17 cellular contexts compared by ENCODE assay signal in genomic region chr11:72609451-72609850, GRCh38.
DNase-seq lines count a peak whose midpoint lies in the region; ATAC-seq, FAIRE-seq and TF ChIP-seq lines count a peak whose summit lies in the region.
"Had no signal": no experiment of that assay in that cellular context is flagged by ENCODE, and none has a peak within 500 bp of the region (broad histone marks: within the 10 kb centered on the region; RNA-seq: fewer than 3 reads in every experiment).

No MANE protein-coding gene starts in this region.

- no peaks in the 10 kb centered on the region for H3K79me2 ChIP-seq in OCI-LY7 (ENCODE audit: insufficient read depth, low read depth, low read length)

- no peak overlapping the region for H3K4me3 Mint-ChIP-seq in endodermal cell
- no peak overlapping the region for H3K4me3 Mint-ChIP-seq in activated naive CD4-positive, alpha-beta T cell treated with anti-CD3 and anti-CD28 coated beads for 36 hours
- H3K4me3 Mint-ChIP-seq: CD4-positive, alpha-beta T cell; HFFc6 had no signal

- no peaks in the 10 kb centered on the region for H3K36me3 Mint-ChIP-seq in endodermal cell (ENCODE audit: low read depth)
- H3K36me3 Mint-ChIP-seq in activated naive CD4-positive, alpha-beta T cell treated with anti-CD3 and anti-CD28 coated beads for 36 hours (ENCODE audit: low read depth): no peaks in the 10 kb centered on the region

- H2AFZ ChIP-seq in OCI-LY7 (ENCODE audit: low read length): no peak overlapping the region

- 11% methylated on average over 8 of the region's 8 CpGs for WGBS in A549 (ENCODE audit: missing lambda C conversion rate)
- WGBS in endodermal cell (ENCODE audit: insufficient coverage in 1 of 2, insufficient read length in 1 of 2), 2 experiments: 63 to 67% methylated on average over 8 of the region's 8 CpGs

- CTCF ChIA-PET in A549 (lab: Yijun Ruan, JAX) (interaction anchor here (0.8 to 15.1 kb wide), 8 partner anchors 8 to 72 kb away, joined by 3 to 211 read pairs (median 5); no protein-coding TSS in a partner anchor), OCI-LY7 (lab: Charles Lee; ENCODE audit: unreplicated experiment) (no interaction called here)
- CTCF ChIA-PET in activated naive CD4-positive, alpha-beta T cell treated with anti-CD3 and anti-CD28 coated beads for 36 hours (lab: Charles Lee): interaction anchor here (0.6 to 1.8 kb wide), 3 partner anchors 19 to 131 kb away, joined by 3 to 9 read pairs (median 7); no protein-coding TSS in a partner anchor

- BruUV-seq in OCI-LY7 (replicated peaks; lab: Mats Ljungman, UMichigan): no TSS peak

- TF ChIP-seq CTCF in A549 (IDR thresholded peaks at IDR 0.05) (no peak), OCI-LY7 (conservative IDR thresholded peaks at IDR 0.05; ENCODE audit: low read length) (no peak), endodermal cell (conservative IDR thresholded peaks at IDR 0.05) (peak; percentile 9)

- no peaks in the 10 kb centered on the region for H3K9me3 Mint-ChIP-seq in endodermal cell
- H3K9me3 Mint-ChIP-seq in activated naive CD4-positive, alpha-beta T cell treated with anti-CD3 and anti-CD28 coated beads for 36 hours: no peaks in the 10 kb centered on the region
- H3K9me3 Mint-ChIP-seq: CD4-positive, alpha-beta T cell; HFFc6 had no signal

- H3K4me1 ChIP-seq in A549 (0 out of 3 replicates have a peak, but pooled peaks cover under 1% of the 10 kb centered on the region), OCI-LY7 (ENCODE audit: insufficient read depth, low read length, poor library complexity, severe bottlenecking) (peaks cover 9% of the 10 kb centered on the region), endodermal cell (ENCODE audit: control insufficient read depth, insufficient read depth, low read length) (no peaks in the 10 kb centered on the region)
- H3K4me1 ChIP-seq: Caco-2 had no signal

- H3K27me3 Mint-ChIP-seq in endodermal cell (ENCODE audit: insufficient read depth): peaks cover 7% of the 10 kb centered on the region
- peaks cover 13% of the 10 kb centered on the region for H3K27me3 Mint-ChIP-seq in activated naive CD4-positive, alpha-beta T cell treated with anti-CD3 and anti-CD28 coated beads for 36 hours (ENCODE audit: low read depth)

- no peaks in the 10 kb centered on the region for H3K9me2 ChIP-seq in OCI-LY7 (ENCODE audit: insufficient read depth, low read length)
- H3K9me2 ChIP-seq: SK-N-SH had no signal

- H3K4me3 ChIP-seq in A549 (no peak overlapping the region), OCI-LY7 (ENCODE audit: low read depth, low read length, poor library complexity, severe bottlenecking) (no peak overlapping the region), endodermal cell (ENCODE audit: low read length) (no peak overlapping the region)

- intact Hi-C loops in OCI-LY7 (cut with micrococcal nuclease; ENCODE audit: unreplicated experiment): loop anchor here (1.0 kb wide), 1 partner anchor 24 kb away; no protein-coding TSS in a partner anchor
- intact Hi-C loops in activated naive CD4-positive, alpha-beta T cell treated with anti-CD3 and anti-CD28 coated beads for 36 hours (cut with micrococcal nuclease): loop anchor here (1.0 kb wide), 1 partner anchor 20 kb away; no protein-coding TSS in a partner anchor

- H3K4me1 Mint-ChIP-seq in endodermal cell: no peaks in the 10 kb centered on the region
- peaks cover 2% of the 10 kb centered on the region for H3K4me1 Mint-ChIP-seq in activated naive CD4-positive, alpha-beta T cell treated with anti-CD3 and anti-CD28 coated beads for 36 hours (ENCODE audit: low read depth)

- no peaks in the 10 kb centered on the region for H3K9me3 ChIP-seq in A549
- H3K9me3 ChIP-seq in OCI-LY7 (ENCODE audit: low read length): no peaks in the 10 kb centered on the region
- H3K9me3 ChIP-seq in endodermal cell (ENCODE audit: control insufficient read depth, low read length): no peaks in the 10 kb centered on the region
- H3K9me3 ChIP-seq: Caco-2, SK-N-SH had no signal

- H3K36me3 ChIP-seq in OCI-LY7 (ENCODE audit: insufficient read depth, low read length) (no peaks in the 10 kb centered on the region), endodermal cell (ENCODE audit: control insufficient read depth, insufficient read depth, low read length) (no peaks in the 10 kb centered on the region)

- no peaks in the 10 kb centered on the region for H3K27me3 ChIP-seq in endodermal cell (ENCODE audit: control insufficient read depth, insufficient read depth, low read length, poor library complexity, severe bottlenecking)

- DNase-seq in A549 (ENCODE audit: low read depth in 1 of 2, low spot score in 1 of 2) (no peak), HTR-8/SVneo (ENCODE audit: insufficient read length, low spot score) (no peak), OCI-LY7 (ENCODE audit: low spot score) (no peak), endodermal cell (no peak), mucosa of gallbladder (ENCODE audit: low spot score) (no peak), GM03348 (ENCODE audit: low spot score) (no peak)
- no peak for DNase-seq in stimulated activated CD4-positive, alpha-beta T cell treated with anti-CD3 and anti-CD28 coated beads, Interleukin-12 subunit alpha, Interleukin-12 subunit beta, amount 100 ng/mL, for 4 hours
- no peak for DNase-seq in activated naive CD4-positive, alpha-beta T cell treated with anti-CD3 and anti-CD28 coated beads for 36 hours
- DNase-seq: Caco-2; CD4-positive, alpha-beta T cell; NCI-H1436; NCI-H2029; NCI-H2171; SHP77 treated with DMSO at 0.1 percent for 48 hours; SK-N-SH had no signal

- no peak for TF ChIP-seq POLR2A in A549 (IDR thresholded peaks at IDR 0.05; ENCODE audit: low read length)

- ATAC-seq in A549: peak in 1 of 2 experiments; percentile 12; a peak in 2 of 6 replicates

- H3K27ac ChIP-seq in A549 (no peak overlapping the region), OCI-LY7 (ENCODE audit: low read depth, low read length, poor library complexity, severe bottlenecking) (no peak overlapping the region), endodermal cell (ENCODE audit: low read depth, low read length) (no peak overlapping the region)

- 0 out of 3 replicates have a peak overlapping the region, but pooled peaks have one; percentile 12 for H3K4me2 ChIP-seq in A549
- H3K4me2 ChIP-seq in OCI-LY7 (ENCODE audit: low read length): 0 out of 2 replicates have a peak overlapping the region, but pooled peaks have one; percentile 24
- H3K4me2 ChIP-seq: SK-N-SH had no signal

- FAIRE-seq in A549 (lab: Jason Lieb, UNC): no peak
- peak; percentile 13 for FAIRE-seq in HTR-8/SVneo (lab: Jason Lieb, UNC)
- FAIRE-seq: H54 had no signal

- no peak for TF ChIP-seq EP300 in A549 (IDR thresholded peaks at IDR 0.05)

- POLR2A ChIA-PET in A549 (lab: Yijun Ruan, JAX): no interaction called here
- POLR2A ChIA-PET in OCI-LY7 (lab: Charles Lee): no interaction called here

- H3K27ac Mint-ChIP-seq in endodermal cell: no peak overlapping the region
- no peak overlapping the region for H3K27ac Mint-ChIP-seq in activated naive CD4-positive, alpha-beta T cell treated with anti-CD3 and anti-CD28 coated beads for 36 hours
- H3K27ac Mint-ChIP-seq: CD4-positive, alpha-beta T cell; HFFc6 had no signal

- TF ChIP-seq RAD21 in A549 (conservative IDR thresholded peaks at IDR 0.05 in 1 of 2, IDR thresholded peaks at IDR 0.05 in 1 of 2): no peak

- H4K20me1 ChIP-seq in OCI-LY7 (ENCODE audit: insufficient read depth, low read length): no peaks in the 10 kb centered on the region

- H3K9ac ChIP-seq in endodermal cell (ENCODE audit: extremely low read depth, low read length, poor library complexity, severe bottlenecking): no peak overlapping the region
- H3K9ac ChIP-seq: SK-N-SH had no signal

TF ChIP-seq in A549, 52 proteins besides CTCF, POLR2A, EP300 and RAD21 (continues in another document):
- TF ChIP-seq GATA3 (IDR thresholded peaks at IDR 0.05; ENCODE audit: borderline replicate concordance): no peak
- no peak for TF ChIP-seq BHLHE40 (IDR thresholded peaks at IDR 0.05; ENCODE audit: low read depth, low read length)
- no peak for TF ChIP-seq RARB (CRISPR knock-in tag; IDR thresholded peaks at IDR 0.05)
- TF ChIP-seq REST (IDR thresholded peaks at IDR 0.05): no peak
- no peak for TF ChIP-seq ZSCAN20 (CRISPR knock-in tag; IDR thresholded peaks at IDR 0.05)
- TF ChIP-seq USF2 (IDR thresholded peaks at IDR 0.05): no peak
- TF ChIP-seq NR3C1 (IDR thresholded peaks at IDR 0.05): no peak
- no peak for TF ChIP-seq EHF (CRISPR knock-in tag; IDR thresholded peaks at IDR 0.05)
- no peak for TF ChIP-seq KDM1A (IDR thresholded peaks at IDR 0.05; ENCODE audit: low read depth)
- no peak for TF ChIP-seq HOXA7 (CRISPR knock-in tag; IDR thresholded peaks at IDR 0.05)
- TF ChIP-seq RCOR1 (IDR thresholded peaks at IDR 0.05; ENCODE audit: low read depth, low read length): no peak
- TF ChIP-seq KDM5A (IDR thresholded peaks at IDR 0.05): no peak
